Comparison of ENCODE assay signal across 19 cellular contexts in genomic region chr22:37293172-37293571, GRCh38. TPM values are rescaled to one million over a fixed set of nuclear protein-coding genes. Genes with fewer than 3 reads are reported as not detected.
DNase-seq lines count a peak whose midpoint lies in the region; ATAC-seq and TF ChIP-seq lines count a peak whose summit lies in the region.
"Had no signal": no experiment of that assay in that cellular context is flagged by ENCODE, and none has a peak within 500 bp of the region (broad histone marks: within the 10 kb centered on the region; RNA-seq: fewer than 3 reads in every experiment).

No MANE protein-coding gene starts in this region.

- H3K56ac ChIP-seq in mesendoderm (ENCODE audit: low read length) = no peak overlapping the region

- H3K27me3 ChIP-seq in endodermal cell (ENCODE audit: control insufficient read depth, insufficient read depth, low read length, poor library complexity, severe bottlenecking) (no peaks in the 10 kb centered on the region), thymus (ENCODE audit: control insufficient read depth, insufficient read depth) (no peaks in the 10 kb centered on the region), mesendoderm (ENCODE audit: insufficient read depth, low read length, poor library complexity) (no peaks in the 10 kb centered on the region)

- H3K36me3 Mint-ChIP-seq in activated naive CD4-positive, alpha-beta T cell treated with anti-CD3 and anti-CD28 coated beads, Interleukin-2, amount 50 U/mL, for 72 hours = peaks cover 0 to 32% of the 10 kb centered on the region in 2 donors
- H3K36me3 Mint-ChIP-seq in IgD-negative memory B cell = peaks cover 26% of the 10 kb centered on the region
- no peaks in the 10 kb centered on the region for H3K36me3 Mint-ChIP-seq in endodermal cell (ENCODE audit: low read depth)

- no peaks in the 10 kb centered on the region for H3K79me1 ChIP-seq in mesendoderm (ENCODE audit: low read length)

- no peak overlapping the region for H4K5ac ChIP-seq in mesendoderm (ENCODE audit: low read length)

- no peaks in the 10 kb centered on the region for H3K9me3 Mint-ChIP-seq in activated naive CD4-positive, alpha-beta T cell treated with anti-CD3 and anti-CD28 coated beads, Interleukin-2, amount 50 U/mL, for 72 hours
- H3K9me3 Mint-ChIP-seq in IgD-negative memory B cell = peaks cover 3 to 5% (median 3%) of the 10 kb centered on the region in 3 donors
- peaks cover 5% of the 10 kb centered on the region for H3K9me3 Mint-ChIP-seq in endodermal cell

- no peak for DNase-seq in activated naive CD4-positive, alpha-beta T cell treated with anti-CD3 and anti-CD28 coated beads, Interleukin-2, amount 50 U/mL, for 72 hours (ENCODE audit: low spot score in 2 of 2)
- DNase-seq in activated naive CD4-positive, alpha-beta T cell (lab: John Stamatoyannopoulos, UW) = no peak
- DNase-seq in endodermal cell (no peak), mesendoderm (no peak), NCI-H2081 treated with DMSO at 0.1 percent for 48 hours (lab: John Stamatoyannopoulos, UW) (no peak)
- DNase-seq: GF-D8; HFFc6; KG1; NCI-H1092; NCI-H2107; NCI-H226; NCI-H526; NK-92 treated with Interleukin-12 subunit alpha and Interleukin-12 subunit beta, amount 100 ng/mL, for 24 hours; OCI-M1 had no signal

- H3K4ac ChIP-seq in mesendoderm (ENCODE audit: low read depth, low read length) = no peak overlapping the region

- no peaks in the 10 kb centered on the region for H3K9me3 ChIP-seq in endodermal cell (ENCODE audit: control insufficient read depth, low read length)
- no peaks in the 10 kb centered on the region for H3K9me3 ChIP-seq in thymus (ENCODE audit: control insufficient read depth)
- H3K9me3 ChIP-seq: A549 had no signal

- WGBS in endodermal cell (ENCODE audit: insufficient coverage in 1 of 2, insufficient read length in 1 of 2), 2 experiments = 89 to 97% methylated on average over 3 of the region's 3 CpGs
- WGBS in thymus = 99% methylated on average over 3 of the region's 3 CpGs
- no CpG with 5 or more reads among the region's 3 CpGs for WGBS in mesendoderm (ENCODE audit: extremely low coverage, insufficient coverage, low lambda C conversion rate)

- no peak overlapping the region for H4K8ac ChIP-seq in mesendoderm (ENCODE audit: low read depth, low read length)

- no peaks in the 10 kb centered on the region for H3K4me1 ChIP-seq in endodermal cell (ENCODE audit: control insufficient read depth, insufficient read depth, low read length)
- peaks cover 23% of the 10 kb centered on the region for H3K4me1 ChIP-seq in thymus (ENCODE audit: control insufficient read depth, insufficient read depth, low read length)
- H3K4me1 ChIP-seq in mesendoderm (ENCODE audit: control insufficient read depth, low read depth, low read length) = no peaks in the 10 kb centered on the region
- H3K4me1 ChIP-seq: A549 had no signal

- no peak overlapping the region for H2BK15ac ChIP-seq in mesendoderm (replicated peaks; ENCODE audit: low read depth)

- no peak overlapping the region for H3K23ac ChIP-seq in mesendoderm (ENCODE audit: low read length)

- H2BK120ac ChIP-seq in mesendoderm (ENCODE audit: low read depth, low read length) = no peak overlapping the region

- H3K27ac ChIP-seq in endodermal cell (ENCODE audit: low read depth, low read length) (no peak overlapping the region), thymus (ENCODE audit: low read depth) (peak overlapping the region; percentile 11), mesendoderm (ENCODE audit: low read depth, low read length) (no peak overlapping the region)
- H3K27ac ChIP-seq: A549, RWPE1 had no signal

- no peak overlapping the region for H2BK5ac ChIP-seq in mesendoderm (ENCODE audit: low read length)

- H3K27me3 Mint-ChIP-seq in IgD-negative memory B cell (no peaks in the 10 kb centered on the region), endodermal cell (ENCODE audit: insufficient read depth) (no peaks in the 10 kb centered on the region)

- peaks cover 23 to 35% (median 24%) of the 10 kb centered on the region in 3 donors for H3K4me1 Mint-ChIP-seq in IgD-negative memory B cell
- peaks cover 5% of the 10 kb centered on the region for H3K4me1 Mint-ChIP-seq in endodermal cell

- no peak overlapping the region for H3K18ac ChIP-seq in mesendoderm (ENCODE audit: low read length)

- H3K4me3 ChIP-seq in endodermal cell (ENCODE audit: low read length) (no peak overlapping the region), thymus (ENCODE audit: low read length) (no peak overlapping the region), mesendoderm (ENCODE audit: low read length) (no peak overlapping the region)
- H3K4me3 ChIP-seq: A549 had no signal

- TF ChIP-seq CTCF in endodermal cell (conservative IDR thresholded peaks at IDR 0.05) = no peak

- no peak overlapping the region for H2AK5ac ChIP-seq in mesendoderm (ENCODE audit: low read length)

- peak overlapping the region; percentile 5 to 56 for H3K27ac Mint-ChIP-seq in activated naive CD4-positive, alpha-beta T cell treated with anti-CD3 and anti-CD28 coated beads, Interleukin-2, amount 50 U/mL, for 72 hours
- H3K27ac Mint-ChIP-seq in IgD-negative memory B cell = peak overlapping the region in 2 of 3 donors; percentile 50 to 53
- H3K27ac Mint-ChIP-seq in endodermal cell = peak overlapping the region; percentile 30
- H3K27ac Mint-ChIP-seq: HFFc6 had no signal

- no peaks in the 10 kb centered on the region for H3K79me2 ChIP-seq in mesendoderm (ENCODE audit: control insufficient read depth, insufficient read depth, low read length)

- peak overlapping the region in 1 of 4 donors; percentile 52 for H3K4me3 Mint-ChIP-seq in IgD-negative memory B cell
- H3K4me3 Mint-ChIP-seq in endodermal cell = no peak overlapping the region
- H3K4me3 Mint-ChIP-seq: HFFc6 had no signal

- no peak overlapping the region for H3K4me2 ChIP-seq in mesendoderm (ENCODE audit: low read length)
- H3K4me2 ChIP-seq: A549 had no signal

- H3K36me3 ChIP-seq in endodermal cell (ENCODE audit: control insufficient read depth, insufficient read depth, low read length) (no peaks in the 10 kb centered on the region), thymus (ENCODE audit: control insufficient read depth, insufficient read depth) (peaks cover 50% of the 10 kb centered on the region), mesendoderm (ENCODE audit: control insufficient read depth, insufficient read depth, low read length) (no peaks in the 10 kb centered on the region)

- ATAC-seq in activated naive CD4-positive, alpha-beta T cell treated with anti-CD3 and anti-CD28 coated beads, Interleukin-2, amount 50 U/mL, for 72 hours = no peak
- ATAC-seq: A549 had no signal

- H3K9ac ChIP-seq in endodermal cell (ENCODE audit: extremely low read depth, low read length, poor library complexity, severe bottlenecking) = no peak overlapping the region
- H3K9ac ChIP-seq in mesendoderm (ENCODE audit: low read length) = no peak overlapping the region

RNA-seq across cellular contexts. Expression of gene CYTH4, which starts 10.9 kb away (rescaled TPM):
- 10 to 100 TPM; 60.7 to 69.7 TPM for total RNA-seq in activated naive CD4-positive, alpha-beta T cell treated with anti-CD3 and anti-CD28 coated beads, Interleukin-2, amount 50 U/mL, for 72 hours
- polyA plus RNA-seq in IgD-negative memory B cell (70.8 TPM), thymus (54.6 TPM)
- not detected for total RNA-seq in endodermal cell
- polyA plus RNA-seq in endodermal cell (2013, experiment 1 of 2) = not detected
- polyA plus RNA-seq in endodermal cell (2013, experiment 2 of 2) = not detected
- polyA plus RNA-seq in mesendoderm (2013, experiment 1 of 2) = not detected
- polyA plus RNA-seq in mesendoderm (2013, experiment 2 of 2) = not detected
- total RNA-seq: H1 had no signal

RNA-seq across cellular contexts. Expression of gene RAC2, which starts 49.1 kb away (rescaled TPM):
- total RNA-seq in activated naive CD4-positive, alpha-beta T cell treated with anti-CD3 and anti-CD28 coated beads, Interleukin-2, amount 50 U/mL, for 72 hours = 100 to 1,000 TPM; 655 to 769 TPM
- polyA plus RNA-seq in IgD-negative memory B cell (1,067 TPM), thymus (206 TPM)
- 1 to 10 TPM; 4.5 to 5.6 TPM for total RNA-seq in endodermal cell
- polyA plus RNA-seq in endodermal cell (2013, experiment 1 of 2) = 2.0 TPM
- 1.8 TPM for polyA plus RNA-seq in endodermal cell (2013, experiment 2 of 2)
- polyA plus RNA-seq in mesendoderm (2013, experiment 1 of 2) = 4.6 TPM
- polyA plus RNA-seq in mesendoderm (2013, experiment 2 of 2) = 4.7 TPM

Comparison
In these comparisons a context has a peak if more than half of its experiments do, and no peak if none do; other contexts are left out.
1. RNA of gene CYTH4, which starts 10.9 kb away (total RNA-seq): 60.7 to 69.7 TPM in activated naive CD4-positive, alpha-beta T cell treated with anti-CD3 and anti-CD28 coated beads, Interleukin-2, amount 50 U/mL, for 72 hours; not detected in endodermal cell; every median in the first group is over 10 times any median in the second.
2. RNA of gene RAC2, which starts 49.1 kb away (total RNA-seq): 655 to 769 TPM in activated naive CD4-positive, alpha-beta T cell treated with anti-CD3 and anti-CD28 coated beads, Interleukin-2, amount 50 U/mL, for 72 hours; 4.5 to 5.6 TPM in endodermal cell; every median in the first group is over 10 times any median in the second.
3. Peak in every context shown above with its lines, with median percentiles within 50 percentile points of each other: H3K27ac Mint-ChIP-seq.